Comparison of ENCODE assay signal across 10 cellular contexts in the genomic region with DNA sequence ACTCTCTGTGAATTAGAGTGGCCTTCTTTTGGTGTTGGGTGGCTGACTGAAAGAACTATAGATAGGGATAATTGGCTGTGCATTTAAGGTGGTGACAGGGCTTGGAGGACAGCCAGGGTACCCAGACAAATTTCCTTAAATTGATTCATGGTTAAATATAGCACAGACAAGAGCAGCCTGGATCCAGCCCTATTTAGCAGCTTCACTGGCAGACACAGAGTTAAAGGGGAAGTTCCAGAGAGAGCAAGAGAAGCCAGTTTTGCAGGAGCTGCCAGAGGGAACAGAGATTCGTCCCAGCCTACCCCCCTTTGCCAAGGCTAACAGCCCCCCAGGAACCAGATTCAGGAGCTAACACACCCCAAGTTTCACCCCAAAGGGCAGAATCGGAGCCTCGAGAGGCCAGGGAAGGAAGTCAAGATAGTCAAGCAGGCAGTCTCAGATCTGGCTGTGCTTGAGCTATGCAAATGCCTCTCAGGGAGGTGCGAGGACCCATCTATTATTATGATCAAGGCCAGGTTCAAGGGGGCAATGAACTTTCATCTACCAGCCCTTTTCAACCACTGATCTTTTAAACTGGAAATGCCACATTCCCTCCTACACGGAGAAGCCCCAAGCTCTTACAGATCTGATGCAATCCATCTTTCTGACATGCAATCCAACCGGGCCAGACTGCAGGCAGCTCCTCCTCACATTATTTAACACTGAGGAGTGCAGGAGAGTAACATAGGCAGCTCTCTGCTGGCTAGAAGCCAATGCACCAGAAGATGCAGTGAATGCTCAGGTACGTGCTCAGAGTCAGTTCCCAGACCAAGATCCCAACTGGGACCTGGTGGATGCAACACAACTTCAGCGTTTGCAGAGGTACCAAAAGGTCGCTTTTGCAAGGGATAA. TPM values are rescaled to one million over a fixed set of nuclear protein-coding genes. Genes with fewer than 3 reads are reported as not detected.
A peak's percentile ranks its signal among the peaks of the same experiment; 100 is the strongest.
DNase-seq lines count a peak whose midpoint lies in the region; ATAC-seq and TF ChIP-seq lines count a peak whose summit lies in the region.
"Had no signal": no experiment of that assay in that cellular context is flagged by ENCODE, and none has a peak within 500 bp of the region (broad histone marks: within the 10 kb centered on the region; RNA-seq: fewer than 3 reads in every experiment).

No MANE protein-coding gene starts in this region.

- DNase-seq in AG20443 (ENCODE audit: low spot score) = peak; percentile 17
- peak; percentile 21 for DNase-seq in amniotic epithelial cell (ENCODE audit: low read depth)
- peak; percentile 4 for DNase-seq in kidney epithelial cell (ENCODE audit: low read depth)
- DNase-seq in HEK293T (ENCODE audit: extremely low spot score) = no peak
- no peak for DNase-seq in medulla oblongata (ENCODE audit: extremely low spot score)
- no peak for DNase-seq in OCI-M2 (lab: John Stamatoyannopoulos, UW; ENCODE audit: unreplicated experiment)
- DNase-seq: GDM1; stimulated activated CD4-positive, alpha-beta T cell treated with anti-CD3 and anti-CD28 coated beads, Interleukin-4, amount 100 ng/mL, for 1 hour had no signal

- no peaks in the 10 kb centered on the region; the same call in 1 of the 2 replicates for H3K27me3 ChIP-seq in HUES6 (ENCODE audit: control insufficient read depth, insufficient read depth, low read length)
- H3K27me3 ChIP-seq in kidney epithelial cell (ENCODE audit: control insufficient read depth, insufficient read depth, low read length) = peaks cover 9% of the 10 kb centered on the region

- CTCF ChIA-PET in HEK293T (lab: Yijun Ruan, JAX) = no interaction called here

- H3K36me3 ChIP-seq in HUES6 (ENCODE audit: control insufficient read depth, insufficient read depth, low read length) (no peaks in the 10 kb centered on the region), kidney epithelial cell (ENCODE audit: control insufficient read depth, insufficient read depth, low read length) (no peaks in the 10 kb centered on the region)

- H3K27ac ChIP-seq in HUES6 (ENCODE audit: low read depth, low read length) = no peak overlapping the region

- peaks cover 15% of the 10 kb centered on the region for H3K9me3 ChIP-seq in HUES6 (ENCODE audit: control insufficient read depth, insufficient read depth, low read depth, low read length)

- no peak for ATAC-seq in GM18505 (IDR thresholded peaks at IDR 0.05; ENCODE audit: unreplicated experiment)

- no peak for TF ChIP-seq CTCF in kidney epithelial cell (IDR thresholded peaks at IDR 0.05; ENCODE audit: insufficient read depth, low read length, poor library complexity, severe bottlenecking)

- no peak for TF ChIP-seq POLR2A in GM18505 (IDR thresholded peaks at IDR 0.05; ENCODE audit: borderline replicate concordance, extremely low read depth, insufficient read depth, insufficient read length)

- H3K4me3 ChIP-seq in HUES6 (ENCODE audit: low read depth, low read length) (peak overlapping the region; percentile 59), kidney epithelial cell (ENCODE audit: low read depth, low read length) (no peak overlapping the region)

- peaks cover 30% of the 10 kb centered on the region for H3K4me1 ChIP-seq in HUES6 (ENCODE audit: control insufficient read depth, insufficient read depth, low read length)

- POLR2A ChIA-PET in HEK293T (lab: Yijun Ruan, JAX) = no interaction called here

- H3K9ac ChIP-seq in HUES6 (ENCODE audit: low read length) = peak overlapping the region; percentile 34

TF ChIP-seq in HEK293T, 16 proteins besides CTCF, POLR2A, EP300 and RAD21:
- no peak for TF ChIP-seq BHLHE40 (IDR thresholded peaks at IDR 0.05; ENCODE audit: borderline replicate concordance)
- no peak for TF ChIP-seq L3MBTL2 (conservative IDR thresholded peaks at IDR 0.05)
- no peak for TF ChIP-seq SUZ12 (IDR thresholded peaks at IDR 0.05)
- TF ChIP-seq HDGF (IDR thresholded peaks at IDR 0.05; ENCODE audit: borderline replicate concordance) = no peak
- TF ChIP-seq ELF4 (IDR thresholded peaks at IDR 0.05) = no peak
- no peak for TF ChIP-seq SP1 (IDR thresholded peaks at IDR 0.05)
- TF ChIP-seq ZNF384 (IDR thresholded peaks at IDR 0.05) = no peak
- TF ChIP-seq TARDBP (IDR thresholded peaks at IDR 0.05) = no peak
- TF ChIP-seq, protein P1, sequence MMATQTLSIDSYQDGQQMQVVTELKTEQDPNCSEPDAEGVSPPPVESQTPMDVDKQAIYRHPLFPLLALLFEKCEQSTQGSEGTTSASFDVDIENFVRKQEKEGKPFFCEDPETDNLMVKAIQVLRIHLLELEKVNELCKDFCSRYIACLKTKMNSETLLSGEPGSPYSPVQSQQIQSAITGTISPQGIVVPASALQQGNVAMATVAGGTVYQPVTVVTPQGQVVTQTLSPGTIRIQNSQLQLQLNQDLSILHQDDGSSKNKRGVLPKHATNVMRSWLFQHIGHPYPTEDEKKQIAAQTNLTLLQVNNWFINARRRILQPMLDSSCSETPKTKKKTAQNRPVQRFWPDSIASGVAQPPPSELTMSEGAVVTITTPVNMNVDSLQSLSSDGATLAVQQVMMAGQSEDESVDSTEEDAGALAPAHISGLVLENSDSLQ (IDR thresholded peaks at IDR 0.05) = no peak
- no peak for TF ChIP-seq ARNT (IDR thresholded peaks at IDR 0.05)
- no peak for TF ChIP-seq LEF1 (IDR thresholded peaks at IDR 0.05; ENCODE audit: borderline replicate concordance)
- no peak for TF ChIP-seq FOXM1 (IDR thresholded peaks at IDR 0.05; ENCODE audit: borderline replicate concordance)
- no peak for TF ChIP-seq CTBP1 (IDR thresholded peaks at IDR 0.05; ENCODE audit: borderline replicate concordance)
- TF ChIP-seq FOXA1 (IDR thresholded peaks at IDR 0.05) = no peak
- no peak for TF ChIP-seq NFRKB (IDR thresholded peaks at IDR 0.05)
- TF ChIP-seq FOXK2 (IDR thresholded peaks at IDR 0.05) = no peak
TF ChIP-seq in HEK293T: peak in this region for 0.

RNA-seq across cellular contexts. Expression of a gene that starts 58.2 kb away (rescaled TPM):
- 3.6 and 5.8 TPM in 2 replicates for total RNA-seq in kidney epithelial cell

Comparison
In these comparisons a context has a peak if more than half of its experiments do, and no peak if none do; other contexts are left out.
1. DNase-seq: peak in AG20443 (single experiment), amniotic epithelial cell (single experiment) and kidney epithelial cell (single experiment); none in HEK293T (single experiment), medulla oblongata (single experiment) and OCI-M2 (single experiment).